22 cellular contexts compared by ENCODE assay signal in genomic region chr5:156356238-156356637, GRCh38. TPM values are rescaled to one million over a fixed set of nuclear protein-coding genes. Genes with fewer than 3 reads are reported as not detected.
A peak's percentile ranks its signal among the peaks of the same experiment; 100 is the strongest.
DNase-seq lines count a peak whose midpoint lies in the region.
"Had no signal": no experiment of that assay in that cellular context is flagged by ENCODE, and none has a peak within 500 bp of the region (broad histone marks: within the 10 kb centered on the region; RNA-seq: fewer than 3 reads in every experiment).

No MANE protein-coding gene starts in this region.

- H2AFZ ChIP-seq in GM23248 = no peak overlapping the region
- H2AFZ ChIP-seq in mesenchymal stem cell (ENCODE audit: low read depth, low read length) = no peak overlapping the region

- H3K27me3 ChIP-seq in GM23248 (replicated peaks; ENCODE audit: insufficient read depth) (no peaks in the 10 kb centered on the region), mesenchymal stem cell (ENCODE audit: control insufficient read depth in 1 of 2, insufficient read depth in 1 of 2, low read length in 2 of 2) (no peaks in the 10 kb centered on the region)
- H3K27me3 ChIP-seq: heart left ventricle, transverse colon had no signal

- H3K4me1 ChIP-seq in GM23248 (ENCODE audit: insufficient read depth) (peaks cover 50% of the 10 kb centered on the region), mesenchymal stem cell (ENCODE audit: control insufficient read depth, insufficient read depth, low read depth, low read length) (no peaks in the 10 kb centered on the region)
- H3K4me1 ChIP-seq: prostate gland, transverse colon had no signal

- no peak overlapping the region for H3K4me3 ChIP-seq in GM23248
- no peak overlapping the region for H3K4me3 ChIP-seq in mesenchymal stem cell (ENCODE audit: insufficient read depth in 1 of 2, low read depth in 1 of 2, low read length in 2 of 2)
- H3K4me3 ChIP-seq: heart left ventricle, prostate gland, transverse colon had no signal

- H4K20me1 ChIP-seq in GM23248 (ENCODE audit: insufficient read depth) = no peaks in the 10 kb centered on the region

- H3K27ac ChIP-seq in GM23248 (no peak overlapping the region), mesenchymal stem cell (ENCODE audit: low read length, poor library complexity, severe bottlenecking) (no peak overlapping the region)
- H3K27ac ChIP-seq: 22Rv1, heart left ventricle, prostate gland, transverse colon had no signal

- no peaks in the 10 kb centered on the region for H3K27me3 Mint-ChIP-seq in T-helper 2 cell treated with Interferon-gamma antibody and Interleukin-4, amounts not matched to agents 5 μg/mL and 100 μg/mL, for 36 hours (ENCODE audit: low read depth)
- H3K27me3 Mint-ChIP-seq: dendritic cell treated with granulocyte-macrophage colony-stimulating factor and Interleukin-4, amounts not matched to agents 40 ng/mL and 50 ng/mL, for 4 days had no signal

- WGBS in GM23248 (ENCODE audit: low coverage in 1 of 2, low lambda C conversion rate in 2 of 2, missing lambda C conversion rate in 2 of 2), 2 experiments = 45 to 47% methylated on average over 2 of the region's 2 CpGs
- 100% methylated on average over 1 of the region's 2 CpGs for WGBS in mesenchymal stem cell

- no peaks in the 10 kb centered on the region for H3K79me1 ChIP-seq in mesenchymal stem cell (replicated peaks; ENCODE audit: low read length, poor library complexity, severe bottlenecking)

- H2AK5ac ChIP-seq in mesenchymal stem cell (ENCODE audit: low read length, severe bottlenecking) = no peak overlapping the region

- H3K4me2 ChIP-seq in GM23248 (ENCODE audit: unreplicated experiment) = no peak overlapping the region
- no peak overlapping the region for H3K4me2 ChIP-seq in mesenchymal stem cell (ENCODE audit: low read length, poor library complexity, severe bottlenecking)

- no peaks in the 10 kb centered on the region for H3K9me3 Mint-ChIP-seq in T-helper 2 cell treated with Interferon-gamma antibody and Interleukin-4, amounts not matched to agents 5 μg/mL and 100 μg/mL, for 36 hours
- H3K9me3 Mint-ChIP-seq: dendritic cell treated with granulocyte-macrophage colony-stimulating factor and Interleukin-4, amounts not matched to agents 40 ng/mL and 50 ng/mL, for 4 days; memory B cell had no signal

- H3F3A ChIP-seq in GM23248 (ENCODE audit: insufficient read depth) = peaks cover 51% of the 10 kb centered on the region

- no peaks in the 10 kb centered on the region for H3K9me3 ChIP-seq in GM23248 (ENCODE audit: low read depth)
- H3K9me3 ChIP-seq in mesenchymal stem cell (ENCODE audit: control insufficient read depth, low read length) = no peaks in the 10 kb centered on the region
- H3K9me3 ChIP-seq: heart left ventricle, prostate gland, transverse colon had no signal

- H3K4me3 Mint-ChIP-seq in T-helper 2 cell treated with Interferon-gamma antibody and Interleukin-4, amounts not matched to agents 5 μg/mL and 100 μg/mL, for 36 hours = no peak overlapping the region
- H3K4me3 Mint-ChIP-seq: CD14-positive monocyte; dendritic cell treated with granulocyte-macrophage colony-stimulating factor and Interleukin-4, amounts not matched to agents 40 ng/mL and 50 ng/mL, for 4 days; memory B cell had no signal

- H2BK15ac ChIP-seq in mesenchymal stem cell (ENCODE audit: low read depth, poor library complexity, severe bottlenecking) = no peak overlapping the region

- DNase-seq in DMS 273 (lab: John Stamatoyannopoulos, UW; ENCODE audit: unreplicated experiment) (peak; percentile 7), DMS 273 treated with DMSO at 0.1 percent for 48 hours (lab: John Stamatoyannopoulos, UW) (no peak), GM23248 (peak; percentile 58), NCI-H69 (lab: John Stamatoyannopoulos, UW) (peak; percentile 87), mesenchymal stem cell (peak; percentile 49), NCI-H1436 (lab: John Stamatoyannopoulos, UW) (no peak)
- DNase-seq in T-helper 2 cell treated with Interferon-gamma antibody and Interleukin-4, amounts not matched to agents 5 μg/mL and 100 μg/mL, for 36 hours (ENCODE audit: low spot score) = no peak
- DNase-seq in stimulated activated CD4-positive, alpha-beta T cell treated with anti-CD3 and anti-CD28 coated beads, Interleukin-2, amount 100 ng/mL, for 48 hours = no peak
- DNase-seq: activated CD4-positive, CD25-positive, alpha-beta regulatory T cell treated with anti-CD3 and anti-CD28 coated beads, Interleukin-2, amount 50 U/mL, for 72 hours; aorta; erythroblast; H7; heart left ventricle; NCI-H2171; stimulated activated naive CD4-positive, alpha-beta T cell; transverse colon had no signal

- H3K9ac ChIP-seq in GM23248 = no peak overlapping the region
- H3K9ac ChIP-seq in mesenchymal stem cell (ENCODE audit: low read length) = no peak overlapping the region

- no peak overlapping the region for H2BK5ac ChIP-seq in mesenchymal stem cell (ENCODE audit: low read depth, low read length, poor library complexity, severe bottlenecking)

- no peak overlapping the region for H2BK12ac ChIP-seq in mesenchymal stem cell (ENCODE audit: low read length in 2 of 2)

- H3K79me2 ChIP-seq in GM23248 (ENCODE audit: insufficient read depth) = 0 out of 2 replicates have a peak, but pooled peaks cover 5% of the 10 kb centered on the region

- H3K36me3 Mint-ChIP-seq in T-helper 2 cell treated with Interferon-gamma antibody and Interleukin-4, amounts not matched to agents 5 μg/mL and 100 μg/mL, for 36 hours (ENCODE audit: low read depth) = no peaks in the 10 kb centered on the region
- H3K36me3 Mint-ChIP-seq: CD14-positive monocyte, memory B cell had no signal

- no peak overlapping the region for H4K8ac ChIP-seq in mesenchymal stem cell (ENCODE audit: low read length)

- no peak overlapping the region for H3K27ac Mint-ChIP-seq in T-helper 2 cell treated with Interferon-gamma antibody and Interleukin-4, amounts not matched to agents 5 μg/mL and 100 μg/mL, for 36 hours
- H3K27ac Mint-ChIP-seq: dendritic cell treated with granulocyte-macrophage colony-stimulating factor and Interleukin-4, amounts not matched to agents 40 ng/mL and 50 ng/mL, for 4 days; memory B cell had no signal

- H3K4me1 Mint-ChIP-seq in T-helper 2 cell treated with Interferon-gamma antibody and Interleukin-4, amounts not matched to agents 5 μg/mL and 100 μg/mL, for 36 hours (ENCODE audit: low read depth) = no peaks in the 10 kb centered on the region
- H3K4me1 Mint-ChIP-seq: CD14-positive monocyte, memory B cell had no signal

- no peak overlapping the region for H3K23ac ChIP-seq in mesenchymal stem cell (ENCODE audit: low read length in 2 of 2)

- H3K4ac ChIP-seq in mesenchymal stem cell (ENCODE audit: low read depth in 1 of 2, low read length in 2 of 2) = no peak overlapping the region

- in situ Hi-C loops in GM23248 (cut with MboI) = no loop called here

- no peak overlapping the region for H3K14ac ChIP-seq in mesenchymal stem cell (ENCODE audit: low read length in 2 of 2)

- no peak overlapping the region for H3K18ac ChIP-seq in mesenchymal stem cell (ENCODE audit: low read depth in 1 of 2, low read length in 2 of 2)

- H2BK120ac ChIP-seq in mesenchymal stem cell (ENCODE audit: low read depth, low read length) = no peak overlapping the region

- 0 out of 2 replicates have a peak, but pooled peaks cover 5% of the 10 kb centered on the region for H3K36me3 ChIP-seq in GM23248 (ENCODE audit: low read depth)
- no peaks in the 10 kb centered on the region for H3K36me3 ChIP-seq in mesenchymal stem cell (ENCODE audit: control insufficient read depth in 1 of 2, insufficient read depth in 2 of 2, low read depth in 1 of 2, low read length in 2 of 2)
- H3K36me3 ChIP-seq: prostate gland, transverse colon had no signal

- H3K9me2 ChIP-seq in GM23248 (ENCODE audit: insufficient read depth) = no peaks in the 10 kb centered on the region

- H4K91ac ChIP-seq in mesenchymal stem cell (ENCODE audit: low read length) = no peak overlapping the region

RNA-seq across cellular contexts. Expression of gene SGCD, which starts 29.3 kb away (rescaled TPM):
- total RNA-seq in GM23248 (2014; rRNA removed; shearing (Covaris generic)) = 67.0 and 69.7 TPM in 2 replicates
- polyA plus RNA-seq in GM23248 (2016; fragmentation: Nextera tagmentation; extraction: Ambion mirVana) = 68.1 and 71.2 TPM in 2 replicates
- 0.51 TPM for polyA plus RNA-seq in mesenchymal stem cell (2013, experiment 1 of 2)
- 0.63 TPM for polyA plus RNA-seq in mesenchymal stem cell (2013, experiment 2 of 2)
- total RNA-seq: H7; T-helper 2 cell treated with Interferon-gamma antibody and Interleukin-4, amounts not matched to agents 100 ng/mL and 5 ng/mL, for 36 hours had no signal
- polyA plus RNA-seq: CD14-positive monocyte had no signal

Comparison
In these comparisons a context has a peak if more than half of its experiments do, and no peak if none do; other contexts are left out.
1. DNase-seq: peak in DMS 273 (single experiment), GM23248 (single experiment), NCI-H69 (single experiment) and mesenchymal stem cell (single experiment); none in DMS 273 treated with DMSO at 0.1 percent for 48 hours (single experiment), NCI-H1436 (single experiment), T-helper 2 cell treated with Interferon-gamma antibody and Interleukin-4, amounts not matched to agents 5 μg/mL and 100 μg/mL, for 36 hours (single experiment) and stimulated activated CD4-positive, alpha-beta T cell treated with anti-CD3 and anti-CD28 coated beads, Interleukin-2, amount 100 ng/mL, for 48 hours (0 of 2).